ENCODE assay signal across 8 cellular contexts in the genomic region with DNA sequence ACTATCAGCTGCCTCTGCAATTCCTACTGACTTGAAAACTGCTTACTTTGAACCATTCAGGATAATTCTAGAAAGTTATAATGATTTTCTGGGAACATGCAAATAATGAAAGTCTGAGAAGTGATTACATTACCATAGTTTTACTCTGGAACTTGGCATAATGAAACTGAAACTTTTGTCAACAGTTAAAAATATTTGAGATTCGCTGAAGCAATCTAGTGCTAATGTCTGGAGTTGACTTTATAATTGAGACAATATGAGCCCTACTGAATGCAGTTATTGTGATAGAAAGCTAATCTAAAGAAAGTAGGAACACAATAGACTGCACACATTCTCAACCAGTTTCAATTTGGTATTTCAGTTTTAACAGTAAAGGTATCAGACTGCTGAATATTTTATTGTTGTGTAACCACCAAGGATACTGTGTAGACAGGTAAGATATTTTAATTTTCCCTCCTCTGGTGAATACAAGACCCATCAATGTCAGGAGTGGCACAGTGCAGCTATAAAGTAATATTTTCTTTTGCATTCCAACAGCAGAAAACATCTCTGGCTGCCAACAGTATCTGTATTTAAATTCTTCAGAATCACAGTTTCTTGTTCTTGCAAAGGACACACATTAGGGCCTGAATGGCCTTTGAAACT.
DNase-seq lines count a peak whose midpoint lies in the region; ATAC-seq and TF ChIP-seq lines count a peak whose summit lies in the region.

No MANE protein-coding gene starts in this region.

- no peaks in the 10 kb centered on the region for H3K9me3 ChIP-seq in effector memory CD4-positive, alpha-beta T cell (ENCODE audit: control insufficient read depth, low read length)

- H3K27me3 ChIP-seq in effector memory CD4-positive, alpha-beta T cell (replicated peaks; ENCODE audit: control insufficient read depth, insufficient read depth, low read length, poor library complexity, severe bottlenecking), result no peaks in the 10 kb centered on the region

- H3K4me3 ChIP-seq in effector memory CD4-positive, alpha-beta T cell (ENCODE audit: insufficient read depth, low read depth, low read length, poor library complexity, severe bottlenecking), result no peak overlapping the region

- no peak overlapping the region for H3K27ac ChIP-seq in effector memory CD4-positive, alpha-beta T cell (ENCODE audit: insufficient read depth, low read length, poor library complexity, severe bottlenecking)

- H3K4me3 Mint-ChIP-seq in T-helper 2 cell treated with Interferon-gamma antibody and Interleukin-4, amounts not matched to agents 5 μg/mL and 100 μg/mL, for 36 hours, result peak overlapping the region; percentile 68
- peak overlapping the region; percentile 10 for H3K4me3 Mint-ChIP-seq in neural crest cell

- H3K27me3 Mint-ChIP-seq in T-helper 2 cell treated with Interferon-gamma antibody and Interleukin-4, amounts not matched to agents 5 μg/mL and 100 μg/mL, for 36 hours (ENCODE audit: low read depth), result peaks cover 37% of the 10 kb centered on the region
- no peaks in the 10 kb centered on the region for H3K27me3 Mint-ChIP-seq in neural crest cell (ENCODE audit: low read depth)

- intact Hi-C loops in sciatic nerve (cut with DNase I), result no loop called here

- peaks cover 4% of the 10 kb centered on the region for H3K36me3 Mint-ChIP-seq in T-helper 2 cell treated with Interferon-gamma antibody and Interleukin-4, amounts not matched to agents 5 μg/mL and 100 μg/mL, for 36 hours (ENCODE audit: low read depth)
- peaks cover 13% of the 10 kb centered on the region for H3K36me3 Mint-ChIP-seq in neural crest cell (ENCODE audit: low read depth)

- peak; percentile 28 for ATAC-seq in GM18873 (IDR thresholded peaks at IDR 0.05; ENCODE audit: low FRiP score, unreplicated experiment)
- ATAC-seq in HG02938 (IDR thresholded peaks at IDR 0.05; ENCODE audit: unreplicated experiment), result peak; percentile 24
- no peak for ATAC-seq in sciatic nerve

- peaks cover 38% of the 10 kb centered on the region for H3K4me1 Mint-ChIP-seq in T-helper 2 cell treated with Interferon-gamma antibody and Interleukin-4, amounts not matched to agents 5 μg/mL and 100 μg/mL, for 36 hours (ENCODE audit: low read depth)
- H3K4me1 Mint-ChIP-seq in neural crest cell, result peaks cover 29% of the 10 kb centered on the region

- no peaks in the 10 kb centered on the region for H3K36me3 ChIP-seq in effector memory CD4-positive, alpha-beta T cell (ENCODE audit: control insufficient read depth, insufficient read depth, low read length)

- H3K27ac Mint-ChIP-seq in T-helper 2 cell treated with Interferon-gamma antibody and Interleukin-4, amounts not matched to agents 5 μg/mL and 100 μg/mL, for 36 hours, result peak overlapping the region; percentile 72
- peak overlapping the region; percentile 92 for H3K27ac Mint-ChIP-seq in neural crest cell (ENCODE audit: unreplicated experiment)

- DNase-seq in T-helper 2 cell treated with Interferon-gamma antibody and Interleukin-4, amounts not matched to agents 5 μg/mL and 100 μg/mL, for 36 hours (ENCODE audit: low spot score), result no peak
- DNase-seq in neural crest cell (ENCODE audit: low read depth, low spot score), result no peak
- no peak for DNase-seq in stimulated activated CD4-positive, alpha-beta T cell treated with anti-CD3 and anti-CD28 coated beads, Interleukin-12 subunit alpha, Interleukin-12 subunit beta, amount 100 ng/mL, for 4 hours
- DNase-seq in sciatic nerve (ENCODE audit: low spot score), result no peak
- DNase-seq in globus pallidus (ENCODE audit: low spot score), result no peak
- no peak for DNase-seq in effector memory CD4-positive, alpha-beta T cell

- no peaks in the 10 kb centered on the region for H3K4me1 ChIP-seq in effector memory CD4-positive, alpha-beta T cell (ENCODE audit: control insufficient read depth, insufficient read depth, low read length, poor library complexity, severe bottlenecking)

- H3K9me3 Mint-ChIP-seq in T-helper 2 cell treated with Interferon-gamma antibody and Interleukin-4, amounts not matched to agents 5 μg/mL and 100 μg/mL, for 36 hours, result peaks cover 12% of the 10 kb centered on the region
- H3K9me3 Mint-ChIP-seq in neural crest cell, result peaks cover 8% of the 10 kb centered on the region

- TF ChIP-seq CTCF in neural crest cell (conservative IDR thresholded peaks at IDR 0.05), result no peak
